Comparison of ENCODE assay signal across 1 cellular context in the genomic region with DNA sequence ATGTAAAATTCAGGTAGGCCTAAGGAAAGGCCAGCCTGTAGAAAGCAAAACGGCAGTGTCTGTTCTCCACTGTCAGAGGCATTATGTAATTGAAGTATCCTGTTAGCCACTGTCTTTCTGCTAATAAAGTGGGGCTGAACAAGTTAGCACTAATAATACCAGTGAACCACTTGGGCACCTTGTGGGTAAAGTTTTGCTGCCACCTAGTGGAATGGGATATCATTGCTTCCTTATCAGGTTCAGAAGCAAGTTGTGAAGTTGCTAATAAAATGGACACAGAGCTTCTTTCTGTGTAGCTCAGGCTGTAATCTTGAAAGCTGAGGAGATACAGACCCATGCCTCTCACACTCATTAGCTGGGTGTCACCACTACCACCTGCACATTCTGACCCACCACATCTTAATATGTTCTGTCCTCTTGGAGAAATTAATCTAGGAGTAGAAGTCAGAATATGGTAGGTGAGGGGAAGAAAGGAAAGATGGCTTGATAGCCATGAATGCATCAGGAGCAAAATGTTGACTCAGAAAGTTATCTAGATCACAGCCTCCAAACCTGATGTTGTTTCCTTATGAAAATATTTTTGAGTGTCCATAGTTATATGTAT.
TF ChIP-seq lines count a peak whose summit lies in the region.

No MANE protein-coding gene starts in this region.

TF ChIP-seq in H1, 55 proteins besides CTCF, POLR2A, EP300 and RAD21 (continued from another document):
- no peak for TF ChIP-seq ZNF274 (IDR thresholded peaks at IDR 0.05; ENCODE audit: borderline replicate concordance, extremely low read depth, low read length)
- no peak for TF ChIP-seq POU5F1 (IDR thresholded peaks at IDR 0.05; ENCODE audit: low read depth, low read length)
- TF ChIP-seq JUN (IDR thresholded peaks at IDR 0.05; ENCODE audit: low read depth, low read length) = no peak
- no peak for TF ChIP-seq YY1 (IDR thresholded peaks at IDR 0.05; ENCODE audit: low read depth, low read length)
- no peak for TF ChIP-seq SP1 (IDR thresholded peaks at IDR 0.05; ENCODE audit: low read depth, low read length)
TF ChIP-seq in H1: peak in this region for 0.
